ENCODE assay signal across 11 cellular contexts in genomic region chr15:58458076-58458475, GRCh38. TPM values are rescaled to one million over a fixed set of nuclear protein-coding genes. Genes with fewer than 3 reads are reported as not detected.
DNase-seq lines count a peak whose midpoint lies in the region; ATAC-seq and TF ChIP-seq lines count a peak whose summit lies in the region.
"Had no signal": no experiment of that assay in that cellular context is flagged by ENCODE, and none has a peak within 500 bp of the region (broad histone marks: within the 10 kb centered on the region; RNA-seq: fewer than 3 reads in every experiment).

No MANE protein-coding gene starts in this region.

- no peaks in the 10 kb centered on the region for H4K20me1 ChIP-seq in BLaER1 treated with 17β-estradiol and CSF1 and Interleukin-3, amounts not matched to agents 10 nM and 100 nM

- no peaks in the 10 kb centered on the region for H3K36me3 ChIP-seq in BLaER1 treated with 17β-estradiol and CSF1 and Interleukin-3, amounts not matched to agents 10 nM and 100 nM
- no peaks in the 10 kb centered on the region for H3K36me3 ChIP-seq in right lobe of liver

- peak overlapping the region; percentile 82 to 94 (median 89) for H3K4me2 ChIP-seq in BLaER1 treated with 17β-estradiol and CSF1 and Interleukin-3, amounts not matched to agents 10 nM and 100 nM

- H3K9me3 Mint-ChIP-seq in activated naive CD8-positive, alpha-beta T cell treated with anti-CD3 and anti-CD28 coated beads for 36 hours = peaks cover 5% of the 10 kb centered on the region
- H3K9me3 Mint-ChIP-seq: T-cell had no signal

- peak overlapping the region in 10 of 11 experiments; percentile 36 to 75 (median 67); a peak in 18 of 22 replicates for H3K27ac ChIP-seq in BLaER1 treated with 17β-estradiol and CSF1 and Interleukin-3, amounts not matched to agents 10 nM and 100 nM
- peak overlapping the region; percentile 31 to 69 (median 61) for H3K27ac ChIP-seq in right lobe of liver
- H3K27ac ChIP-seq: HL-60 had no signal

- H3K36me3 Mint-ChIP-seq in activated naive CD8-positive, alpha-beta T cell treated with anti-CD3 and anti-CD28 coated beads for 36 hours = peaks cover 22% of the 10 kb centered on the region
- H3K36me3 Mint-ChIP-seq: T-cell had no signal

- H3K27me3 ChIP-seq in BLaER1 treated with 17β-estradiol and CSF1 and Interleukin-3, amounts not matched to agents 10 nM and 100 nM = no peaks in the 10 kb centered on the region
- no peaks in the 10 kb centered on the region for H3K27me3 ChIP-seq in right lobe of liver

- H3K9me3 ChIP-seq in BLaER1 treated with 17β-estradiol and CSF1 and Interleukin-3, amounts not matched to agents 10 nM and 100 nM (replicated peaks in 1 of 11) = peaks cover 0 to 8% (median 0%) of the 10 kb centered on the region in 11 experiments; a peak in 1 of 22 replicates
- no peaks in the 10 kb centered on the region for H3K9me3 ChIP-seq in right lobe of liver

- no peak for DNase-seq in activated naive CD8-positive, alpha-beta T cell treated with anti-CD3 and anti-CD28 coated beads for 36 hours
- DNase-seq in right lobe of liver (peak in 1 of 3 donors; percentile 51), DMS 273 (lab: John Stamatoyannopoulos, UW; ENCODE audit: unreplicated experiment) (no peak)
- DNase-seq: NCI-H2171 treated with DMSO at 0.1 percent for 48 hours, T-cell had no signal

- H3K4me1 Mint-ChIP-seq in activated naive CD8-positive, alpha-beta T cell treated with anti-CD3 and anti-CD28 coated beads for 36 hours = peaks cover 86% of the 10 kb centered on the region

- peak overlapping the region in 6 of 11 experiments; percentile 7 to 53 (median 36); a peak in 7 of 22 replicates for H3K9ac ChIP-seq in BLaER1 treated with 17β-estradiol and CSF1 and Interleukin-3, amounts not matched to agents 10 nM and 100 nM

- 14% methylated on average over 3 of the region's 3 CpGs for WGBS in right lobe of liver (ENCODE audit: insufficient coverage, low coverage, low lambda C conversion rate, missing lambda C conversion rate)

- peaks cover 73 to 100% (median 94%) of the 10 kb centered on the region in 10 experiments for H3K4me1 ChIP-seq in BLaER1 treated with 17β-estradiol and CSF1 and Interleukin-3, amounts not matched to agents 10 nM and 100 nM
- peaks cover 0 to 31% (median 16%) of the 10 kb centered on the region in 4 donors for H3K4me1 ChIP-seq in right lobe of liver

- peak overlapping the region; percentile 82 for H3K27ac Mint-ChIP-seq in activated naive CD8-positive, alpha-beta T cell treated with anti-CD3 and anti-CD28 coated beads for 36 hours

- no peak overlapping the region for H3K4me3 Mint-ChIP-seq in activated naive CD8-positive, alpha-beta T cell treated with anti-CD3 and anti-CD28 coated beads for 36 hours

- intact Hi-C loops in right lobe of liver (cut with DNase I) = no loop called here

- TF ChIP-seq CTCF in right lobe of liver (IDR thresholded peaks at IDR 0.05) = no peak

- ATAC-seq in HG03354 (IDR thresholded peaks at IDR 0.05; ENCODE audit: poor library complexity, severe bottlenecking, unreplicated experiment) (peak; percentile 32), right lobe of liver (peak; percentile 63 to 81 (median 76)), GM19395 (IDR thresholded peaks at IDR 0.05; ENCODE audit: unreplicated experiment) (no peak), GM18858 (IDR thresholded peaks at IDR 0.05; ENCODE audit: unreplicated experiment) (no peak), GM18909 (IDR thresholded peaks at IDR 0.05; ENCODE audit: poor library complexity, unreplicated experiment) (no peak)
- ATAC-seq: T-cell had no signal

- TF ChIP-seq POLR2A in right lobe of liver (IDR thresholded peaks at IDR 0.05) = no peak

- no peaks in the 10 kb centered on the region for H3K27me3 Mint-ChIP-seq in activated naive CD8-positive, alpha-beta T cell treated with anti-CD3 and anti-CD28 coated beads for 36 hours
- H3K27me3 Mint-ChIP-seq: T-cell had no signal

- no peak overlapping the region for H3K4me3 ChIP-seq in BLaER1 treated with 17β-estradiol and CSF1 and Interleukin-3, amounts not matched to agents 10 nM and 100 nM
- no peak overlapping the region for H3K4me3 ChIP-seq in right lobe of liver

RNA-seq across cellular contexts. Expression of gene LIPC, which starts 26.3 kb away (rescaled TPM):
- 1 to 10 TPM; 1.5 to 1.8 TPM for total RNA-seq in activated naive CD8-positive, alpha-beta T cell treated with anti-CD3 and anti-CD28 coated beads for 36 hours
- 100 to 1,000 TPM in 2 of 6 experiments, 10 to 100 TPM in 4; 31.1 to 213 (median 86.1) TPM for total RNA-seq in right lobe of liver

Comparison
In these comparisons a context has a peak if more than half of its experiments do, and no peak if none do; other contexts are left out.
1. ATAC-seq: peak in HG03354 (single experiment) and right lobe of liver (4 of 4); none in GM19395 (single experiment), GM18858 (single experiment) and GM18909 (single experiment).
2. RNA of gene LIPC, which starts 26.3 kb away (total RNA-seq): 31.1 to 213 TPM in right lobe of liver; 1.5 to 1.8 TPM in activated naive CD8-positive, alpha-beta T cell treated with anti-CD3 and anti-CD28 coated beads for 36 hours; every median in the first group is over 10 times any median in the second.